In genomic region chr22:37675930-37676571, GRCh38 we compare ENCODE assay signal across 8 cellular contexts. TPM values are rescaled to one million over a fixed set of nuclear protein-coding genes. Genes with fewer than 3 reads are reported as not detected.
DNase-seq lines count a peak whose midpoint lies in the region; ATAC-seq and TF ChIP-seq lines count a peak whose summit lies in the region.

No MANE protein-coding gene starts in this region.

- no peaks in the 10 kb centered on the region for H3K9me3 ChIP-seq in ES-I3 (ENCODE audit: control insufficient read depth, insufficient read depth, low read length)
- no peaks in the 10 kb centered on the region for H3K9me3 ChIP-seq in PC-9 (ENCODE audit: insufficient read depth, low read depth)

- intact Hi-C loops in PC-9 (cut with micrococcal nuclease; ENCODE audit: unreplicated experiment), result loop anchor here (10.0 kb wide), 1 partner anchor 131 kb away; no protein-coding TSS in a partner anchor

- no peak overlapping the region for H4K8ac ChIP-seq in mesendoderm (ENCODE audit: low read depth, low read length)

- H3K4me3 ChIP-seq in PC-9 (peak overlapping the region; percentile 56), mesendoderm (ENCODE audit: low read length) (no peak overlapping the region), urinary bladder (ENCODE audit: low read depth, low read length) (peak overlapping the region; percentile 55)

- H3K23ac ChIP-seq in mesendoderm (ENCODE audit: low read length), result no peak overlapping the region

- H4K20me1 ChIP-seq in PC-9 (ENCODE audit: insufficient read depth), result no peaks in the 10 kb centered on the region

- peaks cover 35% of the 10 kb centered on the region for H3K4me1 Mint-ChIP-seq in chondrocyte (ENCODE audit: low read depth)

- peak overlapping the region; percentile 40 for H3K4ac ChIP-seq in mesendoderm (ENCODE audit: low read depth, low read length)

- no peak overlapping the region for H2AK5ac ChIP-seq in mesendoderm (ENCODE audit: low read length)

- H3K4me1 ChIP-seq in ES-I3 (ENCODE audit: insufficient read depth, low read length) (peaks cover 7% of the 10 kb centered on the region), PC-9 (replicated peaks; ENCODE audit: insufficient read depth) (peaks cover 48% of the 10 kb centered on the region), mesendoderm (ENCODE audit: control insufficient read depth, low read depth, low read length) (no peaks in the 10 kb centered on the region), urinary bladder (ENCODE audit: insufficient read depth) (peaks cover 1% of the 10 kb centered on the region)

- H2BK5ac ChIP-seq in mesendoderm (ENCODE audit: low read length), result no peak overlapping the region

- H3K4me2 ChIP-seq in PC-9 (peak overlapping the region; percentile 88), mesendoderm (ENCODE audit: low read length) (peak overlapping the region; percentile 49)

- H2BK120ac ChIP-seq in mesendoderm (ENCODE audit: low read depth, low read length), result no peak overlapping the region

- CTCF ChIA-PET in PC-9 (lab: Charles Lee), result interaction anchor here (0.6 to 1.5 kb wide), 3 partner anchors 33 to 177 kb away, joined by 3 to 17 read pairs (median 4); no protein-coding TSS in a partner anchor

- peaks cover 47% of the 10 kb centered on the region for H3F3A ChIP-seq in PC-9 (ENCODE audit: insufficient read depth, low read depth)

- peak overlapping the region; percentile 77 for H3K4me3 Mint-ChIP-seq in chondrocyte (ENCODE audit: unreplicated experiment)

- peaks cover 12% of the 10 kb centered on the region for H3K36me3 Mint-ChIP-seq in chondrocyte (ENCODE audit: low read depth)

- H3K79me1 ChIP-seq in mesendoderm (ENCODE audit: low read length), result no peaks in the 10 kb centered on the region

- H3K9ac ChIP-seq in ES-I3 (ENCODE audit: low read depth, low read length), result peak overlapping the region; percentile 66
- peak overlapping the region; percentile 71 for H3K9ac ChIP-seq in mesendoderm (ENCODE audit: low read length)

- peak overlapping the region; percentile 49; the same call in 1 of the 2 replicates for H2AFZ ChIP-seq in PC-9

- POLR2A ChIA-PET in PC-9 (lab: Charles Lee; ENCODE audit: unreplicated experiment), result interaction anchor here (0.6 to 1.0 kb wide), 5 partner anchors 10 to 77 kb away, joined by 3 to 24 read pairs (median 5); partner anchors contain the start of gene NOL12

- TF ChIP-seq CTCF in PC-9 (conservative IDR thresholded peaks at IDR 0.05) (no peak), chondrocyte (IDR thresholded peaks at IDR 0.05) (no peak)

- H3K27ac ChIP-seq in PC-9, result peak overlapping the region; percentile 69
- H3K27ac ChIP-seq in mesendoderm (ENCODE audit: low read depth, low read length), result no peak overlapping the region
- H3K27ac ChIP-seq in urinary bladder (ENCODE audit: low read depth), result peak overlapping the region; percentile 97

- DNase-seq in PC-9, result peak; percentile 71 to 76
- no peak for DNase-seq in chondrocyte (ENCODE audit: low spot score)
- DNase-seq in mesendoderm, result no peak
- no peak for DNase-seq in NCI-H187 treated with DMSO at 0.1 percent for 48 hours (lab: John Stamatoyannopoulos, UW)
- DNase-seq in AG08396 (ENCODE audit: low spot score), result no peak

- no peak for ATAC-seq in HG03159 (IDR thresholded peaks at IDR 0.05; ENCODE audit: unreplicated experiment)

- H3K18ac ChIP-seq in mesendoderm (ENCODE audit: low read length), result peak overlapping the region; percentile 15

- no peak overlapping the region for H2BK15ac ChIP-seq in mesendoderm (replicated peaks; ENCODE audit: low read depth)

- H3K79me2 ChIP-seq in PC-9 (ENCODE audit: low read depth), result no peaks in the 10 kb centered on the region
- no peaks in the 10 kb centered on the region for H3K79me2 ChIP-seq in mesendoderm (ENCODE audit: control insufficient read depth, insufficient read depth, low read length)

- H4K5ac ChIP-seq in mesendoderm (ENCODE audit: low read length), result no peak overlapping the region

- no peaks in the 10 kb centered on the region for H3K27me3 Mint-ChIP-seq in chondrocyte (ENCODE audit: low read depth)

- H3K9me3 Mint-ChIP-seq in chondrocyte (ENCODE audit: low read depth), result no peaks in the 10 kb centered on the region

- BruUV-seq in PC-9 (replicated peaks; lab: Mats Ljungman, UMichigan), result TSS peak; percentile 58

- H3K9me2 ChIP-seq in PC-9 (ENCODE audit: insufficient read depth), result no peaks in the 10 kb centered on the region

- no CpG with 5 or more reads among the region's 13 CpGs for WGBS in mesendoderm (ENCODE audit: extremely low coverage, insufficient coverage, low lambda C conversion rate)
- 3% methylated on average over 13 of the region's 13 CpGs for WGBS in urinary bladder

- peak overlapping the region; percentile 79 for H3K56ac ChIP-seq in mesendoderm (ENCODE audit: low read length)

- peak overlapping the region; percentile 90 for H3K27ac Mint-ChIP-seq in chondrocyte (ENCODE audit: unreplicated experiment)

- no peaks in the 10 kb centered on the region for H3K27me3 ChIP-seq in PC-9 (ENCODE audit: insufficient read depth, low read depth)
- H3K27me3 ChIP-seq in mesendoderm (ENCODE audit: insufficient read depth, low read length, poor library complexity), result no peaks in the 10 kb centered on the region

- H3K36me3 ChIP-seq in ES-I3 (ENCODE audit: insufficient read depth, low read length), result no peaks in the 10 kb centered on the region
- H3K36me3 ChIP-seq in PC-9 (ENCODE audit: low read depth), result no peaks in the 10 kb centered on the region
- peaks cover 1% of the 10 kb centered on the region for H3K36me3 ChIP-seq in mesendoderm (ENCODE audit: control insufficient read depth, insufficient read depth, low read length)
- H3K36me3 ChIP-seq in urinary bladder (ENCODE audit: insufficient read depth), result no peaks in the 10 kb centered on the region

RNA-seq across cellular contexts. Expression of gene LGALS1, which starts 0.6 kb away (rescaled TPM):
- total RNA-seq in PC-9 (2021), result 734 and 791 TPM in 2 replicates
- total RNA-seq in chondrocyte, result 1,066 to 2,807 TPM (median 2,760 TPM) in 3 replicates
- polyA plus RNA-seq in mesendoderm (2013, experiment 1 of 2), result 18.5 TPM
- 18.7 TPM for polyA plus RNA-seq in mesendoderm (2013, experiment 2 of 2)
- total RNA-seq in urinary bladder, result 1,499 TPM
- 1,781 TPM for polyA plus RNA-seq in urinary bladder

RNA-seq across cellular contexts. Expression of gene NOL12, which starts 10.1 kb away (rescaled TPM):
- 42.1 and 44.3 TPM in 2 replicates for total RNA-seq in PC-9 (2021)
- total RNA-seq in chondrocyte, result 12.1 to 18.7 TPM (median 12.8 TPM) in 3 replicates
- polyA plus RNA-seq in mesendoderm (2013, experiment 1 of 2), result 36.8 TPM
- 36.3 TPM for polyA plus RNA-seq in mesendoderm (2013, experiment 2 of 2)
- 8.7 TPM for total RNA-seq in urinary bladder
- polyA plus RNA-seq in urinary bladder, result 17.9 TPM

RNA-seq across cellular contexts. Expression of gene PDXP, which starts 17.5 kb away (rescaled TPM):
- total RNA-seq in PC-9 (2021) (10.9 and 13.5 TPM in 2 replicates), chondrocyte (14.8 to 17.2 TPM (median 15.2 TPM) in 3 replicates), urinary bladder (3.2 TPM)
- 20.0 TPM for polyA plus RNA-seq in mesendoderm (2013, experiment 1 of 2)
- polyA plus RNA-seq in mesendoderm (2013, experiment 2 of 2), result 20.2 TPM
- polyA plus RNA-seq in urinary bladder, result 15.1 TPM

RNA-seq across cellular contexts. Expression of gene TRIOBP, which starts 20.8 kb away (rescaled TPM):
- 170 and 172 TPM in 2 replicates for total RNA-seq in PC-9 (2021)
- total RNA-seq in chondrocyte, result 47.9 to 49.8 TPM (median 49.5 TPM) in 3 replicates
- polyA plus RNA-seq in mesendoderm (2013, experiment 1 of 2), result 23.7 TPM
- polyA plus RNA-seq in mesendoderm (2013, experiment 2 of 2), result 25.5 TPM
- 64.2 TPM for total RNA-seq in urinary bladder
- 140 TPM for polyA plus RNA-seq in urinary bladder

RNA-seq across cellular contexts. Expression of gene SH3BP1, which starts 36.6 kb away (rescaled TPM):
- total RNA-seq in PC-9 (2021), result 52.1 and 60.5 TPM in 2 replicates
- 1.6 to 2.7 TPM (median 2.4 TPM) in 3 replicates for total RNA-seq in chondrocyte
- polyA plus RNA-seq in mesendoderm (2013, experiment 1 of 2), result 19.3 TPM
- polyA plus RNA-seq in mesendoderm (2013, experiment 2 of 2), result 19.6 TPM
- 10.9 TPM for total RNA-seq in urinary bladder
- polyA plus RNA-seq in urinary bladder, result 11.3 TPM

Comparison
In these comparisons a context has a peak if more than half of its experiments do, and no peak if none do; other contexts are left out.
1. DNase-seq: peak in PC-9 (2 of 2); none in chondrocyte (single experiment), mesendoderm (single experiment), NCI-H187 treated with DMSO at 0.1 percent for 48 hours (single experiment) and AG08396 (single experiment).